Comparison of ENCODE assay signal across 3 cellular contexts in genomic region chrY:7444141-7444540, GRCh38.
"Had no signal": no experiment of that assay in that cellular context is flagged by ENCODE, and none has a peak within 500 bp of the region (broad histone marks: within the 10 kb centered on the region; RNA-seq: fewer than 3 reads in every experiment).

No MANE protein-coding gene starts in this region.

- DNase-seq: GDM1, GF-D8 had no signal

- H3K4me3 ChIP-seq: GM12878 had no signal

- ATAC-seq: GM12878 had no signal
